ENCODE assay signal across 1 cellular context in the genomic region with DNA sequence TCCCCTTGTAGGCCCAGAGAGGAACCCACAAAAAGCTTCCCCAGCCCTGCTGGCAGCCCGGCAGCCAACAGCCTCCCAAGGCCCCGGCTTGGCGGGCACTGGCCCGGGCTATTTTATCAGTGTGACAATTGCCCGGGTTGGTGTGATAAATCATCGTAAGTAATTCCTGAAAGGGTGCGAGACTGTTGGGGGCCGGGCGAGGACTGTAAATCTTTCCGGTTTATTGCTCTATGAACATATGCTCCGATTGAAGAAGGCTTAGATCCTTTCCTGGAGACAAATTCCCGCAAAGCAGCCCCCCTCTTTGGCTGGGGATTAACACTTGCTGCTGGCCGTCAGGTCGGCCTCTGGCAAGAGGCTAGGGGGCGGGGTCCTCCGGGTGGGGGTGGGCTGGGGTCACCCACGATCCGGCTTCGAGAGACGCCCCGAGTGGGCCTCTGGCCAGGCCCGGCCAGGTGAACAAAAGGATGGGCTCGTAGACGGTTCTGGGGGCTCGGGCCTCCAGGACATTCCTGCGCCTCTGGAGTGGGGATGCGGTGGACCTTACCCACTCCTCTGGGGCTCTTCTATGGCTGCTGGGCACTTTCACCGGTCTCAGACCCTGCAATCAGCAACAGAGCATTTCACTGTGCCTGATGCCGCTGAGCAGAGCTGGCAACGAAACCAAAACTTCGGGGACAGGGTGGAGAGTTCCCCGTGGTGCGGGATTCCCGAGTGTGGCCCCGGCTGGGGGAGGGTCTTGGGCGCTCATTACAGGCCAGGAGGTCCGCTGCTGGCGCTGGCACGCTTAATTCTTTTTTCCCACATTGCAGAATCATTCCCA.
A peak's percentile ranks its signal among the peaks of the same experiment; 100 is the strongest.
TF ChIP-seq lines count a peak whose summit lies in the region.

No MANE protein-coding gene starts in this region.

TF ChIP-seq in HEK293, 187 proteins besides CTCF, POLR2A, EP300 and RAD21 (continued from another document and continues in another):
- TF ChIP-seq, protein P1, sequence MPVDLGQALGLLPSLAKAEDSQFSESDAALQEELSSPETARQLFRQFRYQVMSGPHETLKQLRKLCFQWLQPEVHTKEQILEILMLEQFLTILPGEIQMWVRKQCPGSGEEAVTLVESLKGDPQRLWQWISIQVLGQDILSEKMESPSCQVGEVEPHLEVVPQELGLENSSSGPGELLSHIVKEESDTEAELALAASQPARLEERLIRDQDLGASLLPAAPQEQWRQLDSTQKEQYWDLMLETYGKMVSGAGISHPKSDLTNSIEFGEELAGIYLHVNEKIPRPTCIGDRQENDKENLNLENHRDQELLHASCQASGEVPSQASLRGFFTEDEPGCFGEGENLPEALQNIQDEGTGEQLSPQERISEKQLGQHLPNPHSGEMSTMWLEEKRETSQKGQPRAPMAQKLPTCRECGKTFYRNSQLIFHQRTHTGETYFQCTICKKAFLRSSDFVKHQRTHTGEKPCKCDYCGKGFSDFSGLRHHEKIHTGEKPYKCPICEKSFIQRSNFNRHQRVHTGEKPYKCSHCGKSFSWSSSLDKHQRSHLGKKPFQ (tag by site-specific recombination; IDR thresholded peaks at IDR 0.05) = no peak
- TF ChIP-seq PBX3 (CRISPR knock-in tag; IDR thresholded peaks at IDR 0.05) (no peak), BCL11B (tag by site-specific recombination; IDR thresholded peaks at IDR 0.05; ENCODE audit: low read depth) (no peak), ZNF670 (tag by site-specific recombination; IDR thresholded peaks at IDR 0.05; ENCODE audit: low read depth) (no peak), SP2 (tag by site-specific recombination; IDR thresholded peaks at IDR 0.05) (peak; percentile 26; the same call in 1 of the 2 replicates), SP7 (tag by site-specific recombination; IDR thresholded peaks at IDR 0.05) (peak; percentile 78), ZBTB8A (tag by site-specific recombination; IDR thresholded peaks at IDR 0.05) (peak; percentile 79), ZSCAN30 (tag by site-specific recombination; IDR thresholded peaks at IDR 0.05) (peak; percentile 44; the same call in 1 of the 2 replicates), ZNF2 (tag by site-specific recombination; IDR thresholded peaks at IDR 0.05) (no peak), FEZF1 (tag by site-specific recombination; IDR thresholded peaks at IDR 0.05) (peak; percentile 86), ZNF433 (tag by site-specific recombination; IDR thresholded peaks at IDR 0.05; ENCODE audit: low read depth) (no peak), ZNF335 (tag by site-specific recombination; conservative IDR thresholded peaks at IDR 0.05) (no peak), ZNF707 (tag by site-specific recombination; IDR thresholded peaks at IDR 0.05) (no peak), KLF10 (tag by site-specific recombination; IDR thresholded peaks at IDR 0.05) (peak; percentile 73; the same call in 1 of the 2 replicates), ZNF843 (tag by site-specific recombination; IDR thresholded peaks at IDR 0.05) (peak; percentile 91), PRDM4 (tag by site-specific recombination; IDR thresholded peaks at IDR 0.05) (peak; percentile 61), ZIC2 (tag by site-specific recombination; IDR thresholded peaks at IDR 0.05) (peak; percentile 70), TCF7L2 (IDR thresholded peaks at IDR 0.05; ENCODE audit: borderline replicate concordance, low read depth, low read length) (peak; percentile 68; the same call in 1 of the 2 replicates), REPIN1 (tag by site-specific recombination; IDR thresholded peaks at IDR 0.05; ENCODE audit: low read depth) (no peak), ZNF398 (tag by site-specific recombination; IDR thresholded peaks at IDR 0.05) (0 out of 2 replicates have a peak, but pooled peaks have one; percentile 14), ZSCAN23 (tag by site-specific recombination; IDR thresholded peaks at IDR 0.05) (no peak), GFI1B (tag by site-specific recombination; IDR thresholded peaks at IDR 0.05) (peak; percentile 47; the same call in 1 of the 2 replicates), ZEB2 (tag by site-specific recombination; IDR thresholded peaks at IDR 0.05) (0 out of 2 replicates have a peak, but pooled peaks have one; percentile 14), ZNF555 (tag by site-specific recombination; conservative IDR thresholded peaks at IDR 0.05) (no peak), GLIS1 (tag by site-specific recombination; IDR thresholded peaks at IDR 0.05) (peak; percentile 94), INSM2 (tag by site-specific recombination; IDR thresholded peaks at IDR 0.05) (peak; percentile 21; the same call in 1 of the 2 replicates), SCRT2 (tag by site-specific recombination; IDR thresholded peaks at IDR 0.05) (no peak), ZNF660 (tag by site-specific recombination; IDR thresholded peaks at IDR 0.05) (0 out of 2 replicates have a peak, but pooled peaks have one; percentile 26), ZNF677 (tag by site-specific recombination; IDR thresholded peaks at IDR 0.05) (no peak), GLI2 (tag by site-specific recombination; IDR thresholded peaks at IDR 0.05; ENCODE audit: borderline replicate concordance, low read depth) (0 out of 2 replicates have a peak, but pooled peaks have one; percentile 45), IKZF3 (tag by site-specific recombination; IDR thresholded peaks at IDR 0.05) (peak; percentile 84), ZNF596 (tag by site-specific recombination; IDR thresholded peaks at IDR 0.05) (0 out of 2 replicates have a peak, but pooled peaks have one; percentile 21), OSR2 (tag by site-specific recombination; IDR thresholded peaks at IDR 0.05) (peak; percentile 37; the same call in 1 of the 2 replicates), ZNF157 (tag by site-specific recombination; IDR thresholded peaks at IDR 0.05) (no peak)
- TF ChIP-seq, protein P2, sequence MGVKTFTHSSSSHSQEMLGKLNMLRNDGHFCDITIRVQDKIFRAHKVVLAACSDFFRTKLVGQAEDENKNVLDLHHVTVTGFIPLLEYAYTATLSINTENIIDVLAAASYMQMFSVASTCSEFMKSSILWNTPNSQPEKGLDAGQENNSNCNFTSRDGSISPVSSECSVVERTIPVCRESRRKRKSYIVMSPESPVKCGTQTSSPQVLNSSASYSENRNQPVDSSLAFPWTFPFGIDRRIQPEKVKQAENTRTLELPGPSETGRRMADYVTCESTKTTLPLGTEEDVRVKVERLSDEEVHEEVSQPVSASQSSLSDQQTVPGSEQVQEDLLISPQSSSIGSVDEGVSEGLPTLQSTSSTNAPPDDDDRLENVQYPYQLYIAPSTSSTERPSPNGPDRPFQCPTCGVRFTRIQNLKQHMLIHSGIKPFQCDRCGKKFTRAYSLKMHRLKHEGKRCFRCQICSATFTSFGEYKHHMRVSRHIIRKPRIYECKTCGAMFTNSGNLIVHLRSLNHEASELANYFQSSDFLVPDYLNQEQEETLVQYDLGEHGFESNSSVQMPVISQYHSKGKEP (tag by site-specific recombination; IDR thresholded peaks at IDR 0.05) = peak; percentile 49; the same call in 1 of the 2 replicates
- TF ChIP-seq, protein P3, sequence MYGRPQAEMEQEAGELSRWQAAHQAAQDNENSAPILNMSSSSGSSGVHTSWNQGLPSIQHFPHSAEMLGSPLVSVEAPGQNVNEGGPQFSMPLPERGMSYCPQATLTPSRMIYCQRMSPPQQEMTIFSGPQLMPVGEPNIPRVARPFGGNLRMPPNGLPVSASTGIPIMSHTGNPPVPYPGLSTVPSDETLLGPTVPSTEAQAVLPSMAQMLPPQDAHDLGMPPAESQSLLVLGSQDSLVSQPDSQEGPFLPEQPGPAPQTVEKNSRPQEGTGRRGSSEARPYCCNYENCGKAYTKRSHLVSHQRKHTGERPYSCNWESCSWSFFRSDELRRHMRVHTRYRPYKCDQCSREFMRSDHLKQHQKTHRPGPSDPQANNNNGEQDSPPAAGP (tag by site-specific recombination; IDR thresholded peaks at IDR 0.05) = peak; percentile 18; the same call in 1 of the 2 replicates
- TF ChIP-seq, protein P4, sequence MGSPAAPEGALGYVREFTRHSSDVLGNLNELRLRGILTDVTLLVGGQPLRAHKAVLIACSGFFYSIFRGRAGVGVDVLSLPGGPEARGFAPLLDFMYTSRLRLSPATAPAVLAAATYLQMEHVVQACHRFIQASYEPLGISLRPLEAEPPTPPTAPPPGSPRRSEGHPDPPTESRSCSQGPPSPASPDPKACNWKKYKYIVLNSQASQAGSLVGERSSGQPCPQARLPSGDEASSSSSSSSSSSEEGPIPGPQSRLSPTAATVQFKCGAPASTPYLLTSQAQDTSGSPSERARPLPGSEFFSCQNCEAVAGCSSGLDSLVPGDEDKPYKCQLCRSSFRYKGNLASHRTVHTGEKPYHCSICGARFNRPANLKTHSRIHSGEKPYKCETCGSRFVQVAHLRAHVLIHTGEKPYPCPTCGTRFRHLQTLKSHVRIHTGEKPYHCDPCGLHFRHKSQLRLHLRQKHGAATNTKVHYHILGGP (tag by site-specific recombination; IDR thresholded peaks at IDR 0.05) = peak; percentile 90
- TF ChIP-seq, protein P5, sequence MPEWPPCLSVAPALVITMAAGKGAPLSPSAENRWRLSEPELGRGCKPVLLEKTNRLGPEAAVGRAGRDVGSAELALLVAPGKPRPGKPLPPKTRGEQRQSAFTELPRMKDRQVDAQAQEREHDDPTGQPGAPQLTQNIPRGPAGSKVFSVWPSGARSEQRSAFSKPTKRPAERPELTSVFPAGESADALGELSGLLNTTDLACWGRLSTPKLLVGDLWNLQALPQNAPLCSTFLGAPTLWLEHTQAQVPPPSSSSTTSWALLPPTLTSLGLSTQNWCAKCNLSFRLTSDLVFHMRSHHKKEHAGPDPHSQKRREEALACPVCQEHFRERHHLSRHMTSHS (tag by site-specific recombination; IDR thresholded peaks at IDR 0.05) = peak; percentile 83; the same call in 1 of the 2 replicates
- TF ChIP-seq, protein P6, sequence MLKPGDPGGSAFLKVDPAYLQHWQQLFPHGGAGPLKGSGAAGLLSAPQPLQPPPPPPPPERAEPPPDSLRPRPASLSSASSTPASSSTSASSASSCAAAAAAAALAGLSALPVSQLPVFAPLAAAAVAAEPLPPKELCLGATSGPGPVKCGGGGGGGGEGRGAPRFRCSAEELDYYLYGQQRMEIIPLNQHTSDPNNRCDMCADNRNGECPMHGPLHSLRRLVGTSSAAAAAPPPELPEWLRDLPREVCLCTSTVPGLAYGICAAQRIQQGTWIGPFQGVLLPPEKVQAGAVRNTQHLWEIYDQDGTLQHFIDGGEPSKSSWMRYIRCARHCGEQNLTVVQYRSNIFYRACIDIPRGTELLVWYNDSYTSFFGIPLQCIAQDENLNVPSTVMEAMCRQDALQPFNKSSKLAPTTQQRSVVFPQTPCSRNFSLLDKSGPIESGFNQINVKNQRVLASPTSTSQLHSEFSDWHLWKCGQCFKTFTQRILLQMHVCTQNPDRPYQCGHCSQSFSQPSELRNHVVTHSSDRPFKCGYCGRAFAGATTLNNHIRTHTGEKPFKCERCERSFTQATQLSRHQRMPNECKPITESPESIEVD (tag by site-specific recombination; IDR thresholded peaks at IDR 0.05) = peak; percentile 80
- TF ChIP-seq, protein P7, sequence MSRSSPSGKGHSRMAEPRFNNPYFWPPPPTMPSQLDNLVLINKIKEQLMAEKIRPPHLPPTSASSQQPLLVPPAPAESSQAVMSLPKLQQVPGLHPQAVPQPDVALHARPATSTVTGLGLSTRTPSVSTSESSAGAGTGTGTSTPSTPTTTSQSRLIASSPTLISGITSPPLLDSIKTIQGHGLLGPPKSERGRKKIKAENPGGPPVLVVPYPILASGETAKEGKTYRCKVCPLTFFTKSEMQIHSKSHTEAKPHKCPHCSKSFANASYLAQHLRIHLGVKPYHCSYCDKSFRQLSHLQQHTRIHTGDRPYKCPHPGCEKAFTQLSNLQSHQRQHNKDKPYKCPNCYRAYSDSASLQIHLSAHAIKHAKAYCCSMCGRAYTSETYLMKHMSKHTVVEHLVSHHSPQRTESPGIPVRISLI (tag by site-specific recombination; IDR thresholded peaks at IDR 0.05) = no peak
